Comparison of ENCODE assay signal across 20 cellular contexts in genomic region chr2:168037772-168038171, GRCh38.
DNase-seq lines count a peak whose midpoint lies in the region; ATAC-seq and TF ChIP-seq lines count a peak whose summit lies in the region.
"Had no signal": no experiment of that assay in that cellular context is flagged by ENCODE, and none has a peak within 500 bp of the region (broad histone marks: within the 10 kb centered on the region; RNA-seq: fewer than 3 reads in every experiment).

No MANE protein-coding gene starts in this region.

- H2BK12ac ChIP-seq in mesenchymal stem cell (ENCODE audit: low read length in 2 of 2) = no peak overlapping the region

- H2AFZ ChIP-seq in PC-3 (ENCODE audit: low read length) = no peak overlapping the region
- no peak overlapping the region for H2AFZ ChIP-seq in mesenchymal stem cell (ENCODE audit: low read depth, low read length)

- BruUV-seq in PC-3 (replicated peaks; lab: Mats Ljungman, UMichigan) = no TSS peak

- no peak overlapping the region for H3K23ac ChIP-seq in mesenchymal stem cell (ENCODE audit: low read length in 2 of 2)

- H3K27me3 ChIP-seq in PC-3 (ENCODE audit: low read length) (no peaks in the 10 kb centered on the region), mesenchymal stem cell (ENCODE audit: control insufficient read depth in 1 of 2, insufficient read depth in 1 of 2, low read length in 2 of 2) (no peaks in the 10 kb centered on the region)

- no peak overlapping the region for H3K14ac ChIP-seq in mesenchymal stem cell (ENCODE audit: low read length in 2 of 2)

- H3K4me2 ChIP-seq in PC-3 (ENCODE audit: low read length) = no peak overlapping the region
- H3K4me2 ChIP-seq in mesenchymal stem cell (ENCODE audit: low read length, poor library complexity, severe bottlenecking) = no peak overlapping the region

- H3K27ac ChIP-seq in PC-3 (ENCODE audit: low read length) = no peak overlapping the region
- no peak overlapping the region for H3K27ac ChIP-seq in mesenchymal stem cell (ENCODE audit: low read length, poor library complexity, severe bottlenecking)
- H3K27ac ChIP-seq: C4-2B, RWPE1, SK-N-MC had no signal

- CTCF ChIA-PET in PC-3 (lab: Charles Lee) = no interaction called here

- no peak overlapping the region for H2BK15ac ChIP-seq in mesenchymal stem cell (ENCODE audit: low read depth, poor library complexity, severe bottlenecking)

- no peaks in the 10 kb centered on the region for H3K9me2 ChIP-seq in PC-3 (replicated peaks; ENCODE audit: low read length)

- H3K4ac ChIP-seq in mesenchymal stem cell (ENCODE audit: low read depth in 1 of 2, low read length in 2 of 2) = no peak overlapping the region

- no peak overlapping the region for H2BK5ac ChIP-seq in mesenchymal stem cell (ENCODE audit: low read depth, low read length, poor library complexity, severe bottlenecking)

- TF ChIP-seq CTCF in PC-3 (conservative IDR thresholded peaks at IDR 0.05; ENCODE audit: low read depth, low read length) = no peak
- TF ChIP-seq CTCF in choroid plexus epithelial cell (conservative IDR thresholded peaks at IDR 0.05; ENCODE audit: low read depth, low read length) = no peak

- peak; percentile 12 for ATAC-seq in GM18868 (IDR thresholded peaks at IDR 0.05; ENCODE audit: unreplicated experiment)
- peak; percentile 83 for ATAC-seq in PC-3
- no peak for ATAC-seq in HG03039 (IDR thresholded peaks at IDR 0.05; ENCODE audit: unreplicated experiment)
- ATAC-seq in GM21825 (IDR thresholded peaks at IDR 0.05; ENCODE audit: unreplicated experiment) = no peak
- no peak for ATAC-seq in GM21737 (IDR thresholded peaks at IDR 0.05; ENCODE audit: unreplicated experiment)

- no peaks in the 10 kb centered on the region for H3K9me3 ChIP-seq in PC-3 (ENCODE audit: low read length)
- H3K9me3 ChIP-seq in mesenchymal stem cell (ENCODE audit: control insufficient read depth, low read length) = no peaks in the 10 kb centered on the region

- no peak overlapping the region for H3K9ac ChIP-seq in PC-3 (ENCODE audit: low read length)
- H3K9ac ChIP-seq in mesenchymal stem cell (ENCODE audit: low read length) = no peak overlapping the region

- POLR2A ChIA-PET in PC-3 (lab: Charles Lee; ENCODE audit: unreplicated experiment) = no interaction called here

- intact Hi-C loops in PC-3 (cut with micrococcal nuclease) = no loop called here

- no peak overlapping the region for H3K18ac ChIP-seq in mesenchymal stem cell (ENCODE audit: low read depth in 1 of 2, low read length in 2 of 2)

- H3K4me1 ChIP-seq in PC-3 (ENCODE audit: insufficient read depth, low read length) (peaks cover 5% of the 10 kb centered on the region; the same call in 1 of the 2 replicates), mesenchymal stem cell (ENCODE audit: control insufficient read depth, insufficient read depth, low read depth, low read length) (no peaks in the 10 kb centered on the region)

- no peak overlapping the region for H2BK120ac ChIP-seq in mesenchymal stem cell (ENCODE audit: low read depth, low read length)

- no peak overlapping the region for H2AK5ac ChIP-seq in mesenchymal stem cell (ENCODE audit: low read length, severe bottlenecking)

- no peaks in the 10 kb centered on the region for H3F3A ChIP-seq in PC-3 (ENCODE audit: low read length, unreplicated experiment)

- no peak overlapping the region for H4K91ac ChIP-seq in mesenchymal stem cell (ENCODE audit: low read length)

- H3K79me1 ChIP-seq in mesenchymal stem cell (replicated peaks; ENCODE audit: low read length, poor library complexity, severe bottlenecking) = peaks cover 2% of the 10 kb centered on the region

- H3K36me3 ChIP-seq in PC-3 (ENCODE audit: low read depth, low read length) = no peaks in the 10 kb centered on the region
- H3K36me3 ChIP-seq in mesenchymal stem cell (ENCODE audit: control insufficient read depth in 1 of 2, insufficient read depth in 2 of 2, low read depth in 1 of 2, low read length in 2 of 2) = peaks cover 2 to 18% of the 10 kb centered on the region in 2 experiments

- DNase-seq in PC-3 = peak; percentile 12
- peak; percentile 22 for DNase-seq in choroid plexus epithelial cell (ENCODE audit: low read depth)
- DNase-seq in mesenchymal stem cell = peak; percentile 10
- DNase-seq in COLO829 (ENCODE audit: low spot score) = no peak
- DNase-seq: GOT3, HCEC 1CT, MM.1S, NCI-H1048, NCI-H1417 treated with DMSO at 0.1 percent for 48 hours, NCI-H187, NCI-H446 treated with DMSO at 0.1 percent for 48 hours, NCI-H526 treated with DMSO at 0.1 percent for 48 hours, SHP77 treated with DMSO at 0.1 percent for 48 hours had no signal

- no peaks in the 10 kb centered on the region for H4K20me1 ChIP-seq in PC-3 (ENCODE audit: low read length)

- H3K79me2 ChIP-seq in PC-3 (ENCODE audit: low read length) = no peaks in the 10 kb centered on the region

- H3K4me3 ChIP-seq in PC-3 (ENCODE audit: low read length) (no peak overlapping the region), choroid plexus epithelial cell (ENCODE audit: low read depth, low read length) (no peak overlapping the region), mesenchymal stem cell (ENCODE audit: insufficient read depth in 1 of 2, low read depth in 1 of 2, low read length in 2 of 2) (no peak overlapping the region)
- H3K4me3 ChIP-seq: SK-N-MC had no signal

- no peak overlapping the region for H4K8ac ChIP-seq in mesenchymal stem cell (ENCODE audit: low read length)

- 78% methylated on average over 1 of the region's 2 CpGs for WGBS in mesenchymal stem cell

Comparison
In these comparisons a context has a peak if more than half of its experiments do, and no peak if none do; other contexts are left out.
1. ATAC-seq: peak in GM18868 (single experiment) and PC-3 (single experiment); none in HG03039 (single experiment), GM21825 (single experiment) and GM21737 (single experiment).